Comparison of ENCODE assay signal across 13 cellular contexts in genomic region chr11:64180871-64181270, GRCh38. TPM values are rescaled to one million over a fixed set of nuclear protein-coding genes. Genes with fewer than 3 reads are reported as not detected.
A peak's percentile ranks its signal among the peaks of the same experiment; 100 is the strongest.
DNase-seq lines count a peak whose midpoint lies in the region; ATAC-seq and TF ChIP-seq lines count a peak whose summit lies in the region.
"Had no signal": no experiment of that assay in that cellular context is flagged by ENCODE, and none has a peak within 500 bp of the region (broad histone marks: within the 10 kb centered on the region; RNA-seq: fewer than 3 reads in every experiment).

No MANE protein-coding gene starts in this region.

- no peaks in the 10 kb centered on the region for H3K27me3 Mint-ChIP-seq in effector memory CD8-positive, alpha-beta T cell
- H3K27me3 Mint-ChIP-seq: activated B cell treated with CpG ODN at 0.5 μM for 24 hours, B cell had no signal

- DNase-seq in esophagus muscularis mucosa (ENCODE audit: extremely low spot score), result no peak
- DNase-seq in prostate gland (ENCODE audit: low spot score), result no peak
- no peak for DNase-seq in SKM-1 (lab: John Stamatoyannopoulos, UW; ENCODE audit: unreplicated experiment)
- DNase-seq in effector memory CD8-positive, alpha-beta T cell, result no peak
- no peak for DNase-seq in DMS79 (lab: John Stamatoyannopoulos, UW)
- DNase-seq: activated B cell treated with CpG ODN at 0.5 μM for 24 hours, activated gamma-delta T cell, NCI-H1092 treated with DMSO at 0.1 percent for 48 hours had no signal

- no peak overlapping the region for H3K4me3 ChIP-seq in Loucy (ENCODE audit: low read length, poor library complexity, severe bottlenecking)
- H3K4me3 ChIP-seq in esophagus muscularis mucosa, result no peak overlapping the region
- H3K4me3 ChIP-seq in prostate gland, result no peak overlapping the region

- TF ChIP-seq EP300 in esophagus muscularis mucosa (IDR thresholded peaks at IDR 0.05), result no peak

- 61% methylated on average over 6 of the region's 6 CpGs for whole genome bisulfite sequencing in esophagus muscularis mucosa
- WGBS in prostate gland, result 60% methylated on average over 6 of the region's 6 CpGs

- peaks cover 26% of the 10 kb centered on the region for H3K79me2 ChIP-seq in Loucy (ENCODE audit: insufficient read depth, low read length)

- H3K27me3 ChIP-seq in Loucy (ENCODE audit: insufficient read depth, low read length, poor library complexity, severe bottlenecking) (no peaks in the 10 kb centered on the region), esophagus muscularis mucosa (peaks cover 0 to 4% (median 0%) of the 10 kb centered on the region in 4 donors), prostate gland (replicated peaks; ENCODE audit: insufficient read depth) (no peaks in the 10 kb centered on the region)

- H3K9me3 ChIP-seq in Loucy (ENCODE audit: insufficient read depth, low read depth, low read length) (no peaks in the 10 kb centered on the region), esophagus muscularis mucosa (no peaks in the 10 kb centered on the region), prostate gland (no peaks in the 10 kb centered on the region)

- H3K4me1 ChIP-seq in Loucy (ENCODE audit: insufficient read depth, low read length, poor library complexity, severe bottlenecking) (peaks cover 29% of the 10 kb centered on the region), esophagus muscularis mucosa (peaks cover 39 to 53% (median 46%) of the 10 kb centered on the region in 4 donors), prostate gland (replicated peaks) (no peaks in the 10 kb centered on the region)

- H3K4me3 Mint-ChIP-seq in effector memory CD8-positive, alpha-beta T cell, result no peak overlapping the region
- H3K4me3 Mint-ChIP-seq: activated B cell treated with CpG ODN at 0.5 μM for 24 hours had no signal

- H3F3A ChIP-seq in Loucy (ENCODE audit: low read depth), result no peaks in the 10 kb centered on the region

- intact Hi-C loops in esophagus muscularis mucosa (cut with DNase I), result no loop called here
- intact Hi-C loops in prostate gland (cut with DNase I), result no loop called here

- no peak for TF ChIP-seq POLR2A in esophagus muscularis mucosa (IDR thresholded peaks at IDR 0.05; ENCODE audit: low read depth)
- no peak for TF ChIP-seq POLR2A in prostate gland (IDR thresholded peaks at IDR 0.05)

- H3K4me2 ChIP-seq in Loucy (ENCODE audit: low read depth, low read length, poor library complexity, severe bottlenecking), result peak overlapping the region; percentile 57

- peaks cover 9% of the 10 kb centered on the region for H4K20me1 ChIP-seq in Loucy (ENCODE audit: insufficient read depth, low read length, poor library complexity, severe bottlenecking)

- ATAC-seq in HG03521 (IDR thresholded peaks at IDR 0.05; ENCODE audit: unreplicated experiment), result no peak
- ATAC-seq in effector memory CD8-positive, alpha-beta T cell (replicated peaks), result no peak

- H3K27ac ChIP-seq in 22Rv1 (peak overlapping the region; percentile 78), esophagus muscularis mucosa (replicated peaks in 1 of 4) (peak overlapping the region in 3 of 4 donors; percentile 70 to 79 (median 77)), prostate gland (peak overlapping the region; percentile 59 to 63)

- H3K4me1 Mint-ChIP-seq in effector memory CD8-positive, alpha-beta T cell (ENCODE audit: low read depth in 2 of 2), result peaks cover 14% of the 10 kb centered on the region in 2 donors

- no peak overlapping the region for H2AFZ ChIP-seq in Loucy (ENCODE audit: low read length)

- H3K36me3 ChIP-seq in Loucy (ENCODE audit: insufficient read depth, low read length) (no peaks in the 10 kb centered on the region), esophagus muscularis mucosa (no peaks in the 10 kb centered on the region), prostate gland (no peaks in the 10 kb centered on the region)

- H3K36me3 Mint-ChIP-seq in effector memory CD8-positive, alpha-beta T cell (ENCODE audit: insufficient read depth), result peaks cover 17% of the 10 kb centered on the region

- no peaks in the 10 kb centered on the region for H3K9me2 ChIP-seq in Loucy (replicated peaks; ENCODE audit: low read depth, low read length)

- no peak overlapping the region for H3K27ac Mint-ChIP-seq in effector memory CD8-positive, alpha-beta T cell
- H3K27ac Mint-ChIP-seq: activated B cell treated with CpG ODN at 0.5 μM for 24 hours had no signal

- TF ChIP-seq CTCF in 22Rv1 (IDR thresholded peaks at IDR 0.05) (no peak), Loucy (conservative IDR thresholded peaks at IDR 0.05; ENCODE audit: low read length) (no peak), esophagus muscularis mucosa (IDR thresholded peaks at IDR 0.05) (no peak), prostate gland (IDR thresholded peaks at IDR 0.05) (no peak)

- no peaks in the 10 kb centered on the region for H3K9me3 Mint-ChIP-seq in effector memory CD8-positive, alpha-beta T cell
- H3K9me3 Mint-ChIP-seq: activated B cell treated with CpG ODN at 0.5 μM for 24 hours; dendritic cell treated with granulocyte-macrophage colony-stimulating factor and Interleukin-4, amounts not matched to agents 40 ng/mL and 50 ng/mL, for 4 days had no signal

- peak overlapping the region; percentile 57 for H3K9ac ChIP-seq in Loucy (ENCODE audit: low read depth, low read length, poor library complexity, severe bottlenecking)

RNA-seq across cellular contexts. Expression of gene STIP1, which starts 5.1 kb away (rescaled TPM):
- total RNA-seq in esophagus muscularis mucosa (100 to 1,000 TPM in 3 of 4 donors, 10 to 100 TPM in 1; 82.2 to 116 (median 101) TPM), prostate gland (100 to 1,000 TPM; 104 to 139 TPM)

RNA-seq across cellular contexts. Expression of gene MACROD1, which starts 15.0 kb away (rescaled TPM):
- total RNA-seq in esophagus muscularis mucosa (10 to 100 TPM; 28.8 to 70.7 (median 33.7) TPM), prostate gland (10 to 100 TPM; 33.5 to 68.2 TPM)

RNA-seq across cellular contexts. Expression of gene FERMT3, which starts 25.6 kb away (rescaled TPM):
- 10 to 100 TPM; 12.9 to 35.5 (median 15.5) TPM for total RNA-seq in esophagus muscularis mucosa
- total RNA-seq in prostate gland, result 10 to 100 TPM in 1 of 2 donors, 1 to 10 TPM in 1; 5.3 to 12.8 TPM

RNA-seq across cellular contexts. Expression of gene TRPT1, which starts 45.1 kb away (rescaled TPM):
- 10 to 100 TPM; 42.3 to 90.5 (median 72.1) TPM for total RNA-seq in esophagus muscularis mucosa
- total RNA-seq in prostate gland, result 10 to 100 TPM; 63.6 to 87.7 TPM

RNA-seq across cellular contexts. Expression of gene NUDT22, which starts 45.2 kb away (rescaled TPM):
- 10 to 100 TPM; 37.8 to 58.7 (median 48.6) TPM for total RNA-seq in esophagus muscularis mucosa
- 10 to 100 TPM; 89.5 to 90.8 TPM for total RNA-seq in prostate gland
